Comparison of ENCODE assay signal across 11 cellular contexts in the genomic region with DNA sequence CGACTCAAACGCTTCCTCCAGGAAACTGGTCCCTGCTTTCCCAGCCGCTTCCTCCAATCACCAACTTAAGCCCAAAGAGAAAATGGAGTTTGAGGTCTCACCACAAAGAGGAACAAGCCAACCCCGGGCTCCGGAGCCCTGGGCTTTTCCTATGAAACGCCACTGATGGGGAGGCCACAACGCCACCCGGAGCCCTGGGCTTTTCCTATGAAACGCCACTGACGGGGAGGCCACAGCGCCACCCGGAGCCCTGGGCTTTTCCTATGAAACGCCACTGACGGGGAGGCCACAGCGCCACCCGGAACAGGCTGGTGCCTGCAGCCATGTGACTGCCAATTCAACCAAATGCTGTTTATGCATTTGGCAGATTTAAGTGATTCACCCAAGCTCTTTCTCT. TPM values are rescaled to one million over a fixed set of nuclear protein-coding genes. Genes with fewer than 3 reads are reported as not detected.
DNase-seq lines count a peak whose midpoint lies in the region; ATAC-seq and TF ChIP-seq lines count a peak whose summit lies in the region.
"Had no signal": no experiment of that assay in that cellular context is flagged by ENCODE, and none has a peak within 500 bp of the region (broad histone marks: within the 10 kb centered on the region; RNA-seq: fewer than 3 reads in every experiment).

No MANE protein-coding gene starts in this region.

- no peak for TF ChIP-seq POLR2A in ovary (IDR thresholded peaks at IDR 0.05)

- peaks cover 61 to 100% (median 97%) of the 10 kb centered on the region in 10 experiments for H3K4me1 ChIP-seq in BLaER1 treated with 17β-estradiol and CSF1 and Interleukin-3, amounts not matched to agents 10 nM and 100 nM
- H3K4me1 ChIP-seq in lung (ENCODE audit: control insufficient read depth in 2 of 2, insufficient read depth in 2 of 2, low read length in 2 of 2) (peaks cover 0 to 4% of the 10 kb centered on the region in 2 donors), ovary (ENCODE audit: insufficient read depth) (peaks cover 4% of the 10 kb centered on the region)

- peaks cover 3% of the 10 kb centered on the region for H3K27me3 Mint-ChIP-seq in IgD-negative memory B cell
- H3K27me3 Mint-ChIP-seq in activated B cell treated with CpG ODN at 0.5 μM for 24 hours = no peaks in the 10 kb centered on the region

- peaks cover 0 to 84% (median 0%) of the 10 kb centered on the region in 11 experiments; a peak in 10 of 22 replicates for H3K27me3 ChIP-seq in BLaER1 treated with 17β-estradiol and CSF1 and Interleukin-3, amounts not matched to agents 10 nM and 100 nM
- H3K27me3 ChIP-seq in lung (ENCODE audit: control insufficient read depth, insufficient read depth) (no peaks in the 10 kb centered on the region), ovary (no peaks in the 10 kb centered on the region)
- H3K27me3 ChIP-seq: tibial nerve had no signal

- peaks cover 0 to 66% (median 17%) of the 10 kb centered on the region in 11 experiments; a peak in 11 of 22 replicates for H4K20me1 ChIP-seq in BLaER1 treated with 17β-estradiol and CSF1 and Interleukin-3, amounts not matched to agents 10 nM and 100 nM

- no peaks in the 10 kb centered on the region for H3K36me3 Mint-ChIP-seq in IgD-negative memory B cell
- H3K36me3 Mint-ChIP-seq in activated B cell treated with CpG ODN at 0.5 μM for 24 hours (ENCODE audit: low read depth) = no peaks in the 10 kb centered on the region

- peaks cover 11 to 14% (median 12%) of the 10 kb centered on the region in 3 donors for H3K4me1 Mint-ChIP-seq in IgD-negative memory B cell
- H3K4me1 Mint-ChIP-seq in activated B cell treated with CpG ODN at 0.5 μM for 24 hours = peaks cover 33% of the 10 kb centered on the region

- POLR2A ChIA-PET in activated B cell treated with CpG ODN at 0.5 μM for 24 hours (lab: Charles Lee) = no interaction called here

- WGBS in lung, 2 donors = 34 to 58% methylated on average over 16 of the region's 16 CpGs
- 85 to 90% (median 89%) methylated on average over 16 of the region's 16 CpGs for WGBS in ovary, 3 donors

- TF ChIP-seq CTCF in activated B cell treated with CpG ODN at 0.5 μM for 24 hours (IDR thresholded peaks at IDR 0.05) (no peak), lung (IDR thresholded peaks at IDR 0.05; ENCODE audit: control extremely low read depth, extremely low read depth) (no peak), ovary (IDR thresholded peaks at IDR 0.05) (no peak)

- peak overlapping the region in 1 of 11 experiments; percentile 5; a peak in 2 of 22 replicates for H3K9ac ChIP-seq in BLaER1 treated with 17β-estradiol and CSF1 and Interleukin-3, amounts not matched to agents 10 nM and 100 nM

- H3K4me3 Mint-ChIP-seq in IgD-negative memory B cell (peak overlapping the region in 3 of 4 donors; percentile 13 to 90 (median 82)), activated B cell treated with CpG ODN at 0.5 μM for 24 hours (peak overlapping the region; percentile 78)

- peak overlapping the region in 6 of 11 experiments; percentile 9 to 53 (median 30); a peak in 10 of 22 replicates for H3K27ac ChIP-seq in BLaER1 treated with 17β-estradiol and CSF1 and Interleukin-3, amounts not matched to agents 10 nM and 100 nM
- H3K27ac ChIP-seq in lung (ENCODE audit: low read depth in 1 of 2, low read length in 1 of 2) (no peak overlapping the region), ovary (no peak overlapping the region)
- H3K27ac ChIP-seq: tibial nerve had no signal

- H3K9me3 ChIP-seq in BLaER1 treated with 17β-estradiol and CSF1 and Interleukin-3, amounts not matched to agents 10 nM and 100 nM (replicated peaks in 1 of 11) = no peaks in the 10 kb centered on the region
- no peaks in the 10 kb centered on the region for H3K9me3 ChIP-seq in lung (ENCODE audit: control insufficient read depth in 2 of 2, insufficient read depth in 1 of 2, low read length in 1 of 2)
- H3K9me3 ChIP-seq in ovary = no peaks in the 10 kb centered on the region
- H3K9me3 ChIP-seq: tibial nerve had no signal

- peak overlapping the region in 2 of 3 donors; percentile 18 to 50 for H3K27ac Mint-ChIP-seq in IgD-negative memory B cell
- H3K27ac Mint-ChIP-seq in activated B cell treated with CpG ODN at 0.5 μM for 24 hours = peak overlapping the region; percentile 83

- H3K4me2 ChIP-seq in BLaER1 treated with 17β-estradiol and CSF1 and Interleukin-3, amounts not matched to agents 10 nM and 100 nM = peak overlapping the region; percentile 80 to 94 (median 88)

- H3K36me3 ChIP-seq in BLaER1 treated with 17β-estradiol and CSF1 and Interleukin-3, amounts not matched to agents 10 nM and 100 nM = no peaks in the 10 kb centered on the region
- H3K36me3 ChIP-seq in lung (ENCODE audit: control insufficient read depth in 2 of 2, insufficient read depth in 2 of 2, low read length in 2 of 2) (no peaks in the 10 kb centered on the region), ovary (no peaks in the 10 kb centered on the region)

- CTCF ChIA-PET in activated B cell treated with CpG ODN at 0.5 μM for 24 hours (lab: Charles Lee) = no interaction called here

- H3K9me3 Mint-ChIP-seq in IgD-negative memory B cell = no peaks in the 10 kb centered on the region
- no peaks in the 10 kb centered on the region for H3K9me3 Mint-ChIP-seq in activated B cell treated with CpG ODN at 0.5 μM for 24 hours

- intact Hi-C loops in activated B cell treated with CpG ODN at 0.5 μM for 24 hours (cut with micrococcal nuclease) (loop anchor here (1.0 kb wide), 1 partner anchor 76 kb away; no protein-coding TSS in a partner anchor), ovary (cut with DNase I) (no loop called here)

- H3K4me3 ChIP-seq in BLaER1 treated with 17β-estradiol and CSF1 and Interleukin-3, amounts not matched to agents 10 nM and 100 nM = peak overlapping the region in 3 of 10 experiments; percentile 22 to 39 (median 38); a peak in 2 of 20 replicates
- H3K4me3 ChIP-seq in lung = no peak overlapping the region
- H3K4me3 ChIP-seq in ovary = no peak overlapping the region
- H3K4me3 ChIP-seq: tibial nerve had no signal

- no peak for DNase-seq in activated B cell treated with CpG ODN at 0.5 μM for 24 hours
- peak; percentile 49 for DNase-seq in lung (ENCODE audit: low spot score)
- no peak for DNase-seq in ovary
- DNase-seq: left colon, NCI-H1694 treated with DMSO at 0.1 percent for 48 hours had no signal

- peak; percentile 26 for ATAC-seq in activated B cell treated with CpG ODN at 0.5 μM for 24 hours (ENCODE audit: low read depth)
- ATAC-seq in lung (ENCODE audit: insufficient read depth, low FRiP score) = no peak
- no peak for ATAC-seq in GM21786 (IDR thresholded peaks at IDR 0.05; ENCODE audit: unreplicated experiment)
- ATAC-seq in GM19395 (IDR thresholded peaks at IDR 0.05; ENCODE audit: unreplicated experiment) = no peak
- ATAC-seq in GM18858 (IDR thresholded peaks at IDR 0.05; ENCODE audit: unreplicated experiment) = no peak

- no peak for TF ChIP-seq EP300 in ovary (IDR thresholded peaks at IDR 0.05)

RNA-seq across cellular contexts. Expression of a gene that starts 45.8 kb away (rescaled TPM):
- polyA plus RNA-seq in IgD-negative memory B cell (not detected), lung (1 to 10 TPM in 1 of 2 donors, under 1 TPM in 1; 0.33 to 1.5 TPM), ovary (1 to 10 TPM in 1 of 2 donors, under 1 TPM in 1; 0.27 to 5.4 TPM)
- total RNA-seq in activated B cell treated with CpG ODN at 0.5 μM for 24 hours (0.53 and 0.78 TPM in 2 replicates), lung (1 to 10 TPM; 1.1 to 1.5 TPM), ovary (1 to 10 TPM in 5 of 7 donors, under 1 TPM in 2; 0.33 to 7.0 (median 1.7) TPM)

Comparison
In these comparisons a context has a peak if more than half of its experiments do, and no peak if none do; other contexts are left out.
1. H3K27ac ChIP-seq: peak in BLaER1 treated with 17β-estradiol and CSF1 and Interleukin-3, amounts not matched to agents 10 nM and 100 nM (6 of 11); none in lung (0 of 2) and ovary (0 of 2).